Comparison of ENCODE assay signal across 2 cellular contexts in the genomic region with DNA sequence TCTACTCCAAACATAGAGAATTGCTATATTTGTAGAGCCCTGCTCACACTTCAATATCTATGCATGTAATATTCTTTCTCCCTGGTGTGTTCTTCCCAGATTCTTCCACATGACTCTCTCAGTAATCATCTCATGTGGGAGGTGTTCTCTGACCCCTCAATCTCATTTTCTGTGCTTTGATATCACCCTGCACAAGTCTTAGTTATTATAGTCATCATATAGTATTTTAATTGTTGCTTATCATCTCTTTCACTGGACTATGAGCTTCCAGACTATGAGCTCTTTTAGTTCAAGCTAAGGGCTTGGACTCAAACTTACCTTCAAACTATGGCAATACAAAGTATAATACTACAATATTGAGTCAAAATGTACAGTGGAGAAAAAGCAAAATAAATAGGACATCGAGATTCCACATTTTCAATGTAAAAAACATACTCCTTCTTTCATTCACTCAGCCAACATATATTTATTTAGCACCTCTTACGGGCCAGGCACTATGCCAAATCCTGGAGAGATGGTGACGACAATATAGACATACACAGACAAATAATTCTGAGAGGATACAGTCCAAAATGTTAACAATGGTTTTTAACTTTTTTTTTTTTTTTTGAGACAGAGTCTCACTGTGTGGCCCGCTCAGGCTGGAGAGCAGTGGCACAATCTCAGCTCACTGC.
TF ChIP-seq lines count a peak whose summit lies in the region.

No MANE protein-coding gene starts in this region.

TF ChIP-seq in HEK293, 187 proteins besides CTCF, POLR2A, EP300 and RAD21:
- TF ChIP-seq ZNF121 (tag by site-specific recombination; IDR thresholded peaks at IDR 0.05), result peak; percentile 73; the same call in 1 of the 2 replicates
- TF ChIP-seq, protein P1, sequence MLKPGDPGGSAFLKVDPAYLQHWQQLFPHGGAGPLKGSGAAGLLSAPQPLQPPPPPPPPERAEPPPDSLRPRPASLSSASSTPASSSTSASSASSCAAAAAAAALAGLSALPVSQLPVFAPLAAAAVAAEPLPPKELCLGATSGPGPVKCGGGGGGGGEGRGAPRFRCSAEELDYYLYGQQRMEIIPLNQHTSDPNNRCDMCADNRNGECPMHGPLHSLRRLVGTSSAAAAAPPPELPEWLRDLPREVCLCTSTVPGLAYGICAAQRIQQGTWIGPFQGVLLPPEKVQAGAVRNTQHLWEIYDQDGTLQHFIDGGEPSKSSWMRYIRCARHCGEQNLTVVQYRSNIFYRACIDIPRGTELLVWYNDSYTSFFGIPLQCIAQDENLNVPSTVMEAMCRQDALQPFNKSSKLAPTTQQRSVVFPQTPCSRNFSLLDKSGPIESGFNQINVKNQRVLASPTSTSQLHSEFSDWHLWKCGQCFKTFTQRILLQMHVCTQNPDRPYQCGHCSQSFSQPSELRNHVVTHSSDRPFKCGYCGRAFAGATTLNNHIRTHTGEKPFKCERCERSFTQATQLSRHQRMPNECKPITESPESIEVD (tag by site-specific recombination; IDR thresholded peaks at IDR 0.05), result peak; percentile 69
- TF ChIP-seq, protein P2, sequence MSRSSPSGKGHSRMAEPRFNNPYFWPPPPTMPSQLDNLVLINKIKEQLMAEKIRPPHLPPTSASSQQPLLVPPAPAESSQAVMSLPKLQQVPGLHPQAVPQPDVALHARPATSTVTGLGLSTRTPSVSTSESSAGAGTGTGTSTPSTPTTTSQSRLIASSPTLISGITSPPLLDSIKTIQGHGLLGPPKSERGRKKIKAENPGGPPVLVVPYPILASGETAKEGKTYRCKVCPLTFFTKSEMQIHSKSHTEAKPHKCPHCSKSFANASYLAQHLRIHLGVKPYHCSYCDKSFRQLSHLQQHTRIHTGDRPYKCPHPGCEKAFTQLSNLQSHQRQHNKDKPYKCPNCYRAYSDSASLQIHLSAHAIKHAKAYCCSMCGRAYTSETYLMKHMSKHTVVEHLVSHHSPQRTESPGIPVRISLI (tag by site-specific recombination; IDR thresholded peaks at IDR 0.05), result peak; percentile 14; the same call in 1 of the 2 replicates
- TF ChIP-seq, protein P3, sequence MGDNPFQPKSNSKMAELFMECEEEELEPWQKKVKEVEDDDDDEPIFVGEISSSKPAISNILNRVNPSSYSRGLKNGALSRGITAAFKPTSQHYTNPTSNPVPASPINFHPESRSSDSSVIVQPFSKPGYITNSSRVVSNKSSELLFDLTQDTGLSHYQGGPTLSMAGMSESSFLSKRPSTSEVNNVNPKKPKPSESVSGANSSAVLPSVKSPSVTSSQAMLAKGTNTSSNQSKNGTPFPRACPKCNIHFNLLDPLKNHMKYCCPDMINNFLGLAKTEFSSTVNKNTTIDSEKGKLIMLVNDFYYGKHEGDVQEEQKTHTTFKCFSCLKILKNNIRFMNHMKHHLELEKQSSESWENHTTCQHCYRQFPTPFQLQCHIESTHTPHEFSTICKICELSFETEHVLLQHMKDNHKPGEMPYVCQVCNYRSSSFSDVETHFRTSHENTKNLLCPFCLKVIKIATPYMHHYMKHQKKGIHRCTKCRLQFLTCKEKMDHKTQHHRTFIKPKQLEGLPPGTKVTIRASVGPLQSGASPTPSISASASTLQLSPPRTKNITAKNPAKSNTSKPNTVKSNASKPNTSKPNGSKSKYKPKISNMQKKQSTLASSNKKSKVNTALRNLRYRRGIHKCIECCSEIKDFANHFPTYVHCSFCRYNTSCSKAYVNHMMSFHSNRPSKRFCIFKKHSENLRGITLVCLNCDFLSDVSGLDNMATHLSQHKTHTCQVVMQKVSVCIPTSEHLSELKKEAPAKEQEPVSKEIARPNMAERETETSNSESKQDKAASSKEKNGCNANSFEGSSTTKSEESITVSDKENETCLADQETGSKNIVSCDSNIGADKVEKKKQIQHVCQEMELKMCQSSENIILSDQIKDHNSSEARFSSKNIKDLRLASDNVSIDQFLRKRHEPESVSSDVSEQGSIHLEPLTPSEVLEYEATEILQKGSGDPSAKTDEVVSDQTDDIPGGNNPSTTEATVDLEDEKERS (tag by site-specific recombination; IDR thresholded peaks at IDR 0.05), result no peak
- peak; percentile 42; the same call in 1 of the 2 replicates for TF ChIP-seq ZNF629 (tag by site-specific recombination; IDR thresholded peaks at IDR 0.05)
- peak; percentile 79 for TF ChIP-seq ZNF664 (tag by site-specific recombination; IDR thresholded peaks at IDR 0.05)
- TF ChIP-seq SALL2 (tag by site-specific recombination; IDR thresholded peaks at IDR 0.05; ENCODE audit: borderline replicate concordance), result no peak

TF ChIP-seq in K562, 482 proteins besides CTCF, POLR2A, EP300 and RAD21:
- TF ChIP-seq, protein P4, sequence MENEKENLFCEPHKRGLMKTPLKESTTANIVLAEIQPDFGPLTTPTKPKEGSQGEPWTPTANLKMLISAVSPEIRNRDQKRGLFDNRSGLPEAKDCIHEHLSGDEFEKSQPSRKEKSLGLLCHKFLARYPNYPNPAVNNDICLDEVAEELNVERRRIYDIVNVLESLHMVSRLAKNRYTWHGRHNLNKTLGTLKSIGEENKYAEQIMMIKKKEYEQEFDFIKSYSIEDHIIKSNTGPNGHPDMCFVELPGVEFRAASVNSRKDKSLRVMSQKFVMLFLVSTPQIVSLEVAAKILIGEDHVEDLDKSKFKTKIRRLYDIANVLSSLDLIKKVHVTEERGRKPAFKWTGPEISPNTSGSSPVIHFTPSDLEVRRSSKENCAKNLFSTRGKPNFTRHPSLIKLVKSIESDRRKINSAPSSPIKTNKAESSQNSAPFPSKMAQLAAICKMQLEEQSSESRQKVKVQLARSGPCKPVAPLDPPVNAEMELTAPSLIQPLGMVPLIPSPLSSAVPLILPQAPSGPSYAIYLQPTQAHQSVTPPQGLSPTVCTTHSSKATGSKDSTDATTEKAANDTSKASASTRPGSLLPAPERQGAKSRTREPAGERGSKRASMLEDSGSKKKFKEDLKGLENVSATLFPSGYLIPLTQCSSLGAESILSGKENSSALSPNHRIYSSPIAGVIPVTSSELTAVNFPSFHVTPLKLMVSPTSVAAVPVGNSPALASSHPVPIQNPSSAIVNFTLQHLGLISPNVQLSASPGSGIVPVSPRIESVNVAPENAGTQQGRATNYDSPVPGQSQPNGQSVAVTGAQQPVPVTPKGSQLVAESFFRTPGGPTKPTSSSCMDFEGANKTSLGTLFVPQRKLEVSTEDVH (IDR thresholded peaks at IDR 0.05; ENCODE audit: low read depth, partially characterized antibody), result no peak
- peak; percentile 35; the same call in 1 of the 2 replicates for TF ChIP-seq NFIC (IDR thresholded peaks at IDR 0.05)
